In genomic region chr3:16148213-16148612, GRCh38 we compare ENCODE assay signal across 1 cellular context.
TF ChIP-seq lines count a peak whose summit lies in the region.

No MANE protein-coding gene starts in this region.

TF ChIP-seq in IMR-90, 13 proteins besides CTCF, POLR2A, EP300 and RAD21 (continued from another document):
- TF ChIP-seq CHD1 (IDR thresholded peaks at IDR 0.05; ENCODE audit: low read depth, low read length) (no peak), USF2 (IDR thresholded peaks at IDR 0.05; ENCODE audit: low read depth, low read length) (no peak)
